9 cellular contexts compared by ENCODE assay signal in genomic region chr13:101155920-101156319, GRCh38.
DNase-seq lines count a peak whose midpoint lies in the region; ATAC-seq and TF ChIP-seq lines count a peak whose summit lies in the region.
"Had no signal": no experiment of that assay in that cellular context is flagged by ENCODE, and none has a peak within 500 bp of the region (broad histone marks: within the 10 kb centered on the region; RNA-seq: fewer than 3 reads in every experiment).

No MANE protein-coding gene starts in this region.

- H3K27ac ChIP-seq in RWPE1 = no peak overlapping the region

- TF ChIP-seq CTCF in BJ (IDR thresholded peaks at IDR 0.05; ENCODE audit: insufficient read depth, low read depth, low read length) = peak; percentile 48
- peak; percentile 53 for TF ChIP-seq CTCF in RWPE1 (conservative IDR thresholded peaks at IDR 0.05; ENCODE audit: low read depth)
- TF ChIP-seq CTCF in glutamatergic neuron (IDR thresholded peaks at IDR 0.05; ENCODE audit: partially characterized antibody, unreplicated experiment) = peak; percentile 60

- CTCF ChIA-PET in BJ (lab: Yijun Ruan, JAX) (interaction anchor here (0.6 to 1.5 kb wide), 12 partner anchors 8 to 1067 kb away, joined by 3 to 8 read pairs (median 4); no protein-coding TSS in a partner anchor), RWPE1 (lab: Yijun Ruan, JAX) (interaction anchor here (0.6 to 1.1 kb wide), 5 partner anchors 16 to 448 kb away, joined by 3 to 4 read pairs (median 3); no protein-coding TSS in a partner anchor), T-cell (lab: Charles Lee) (interaction anchor here in 1 of 2 donors (2.8 kb wide), 1 partner anchor 12 kb away, joined by 14 read pairs; no protein-coding TSS in a partner anchor)

- H3K36me3 Mint-ChIP-seq in glutamatergic neuron (ENCODE audit: unreplicated experiment) (no peaks in the 10 kb centered on the region), T-cell (no peaks in the 10 kb centered on the region)

- no peak overlapping the region for H3K4me3 Mint-ChIP-seq in glutamatergic neuron (ENCODE audit: unreplicated experiment)
- H3K4me3 Mint-ChIP-seq in T-cell = no peak overlapping the region

- ATAC-seq in GM21367 (IDR thresholded peaks at IDR 0.05; ENCODE audit: unreplicated experiment) = peak; percentile 54
- ATAC-seq in T-cell (replicated peaks in 1 of 4) = no peak
- no peak for ATAC-seq in HG03135 (IDR thresholded peaks at IDR 0.05; ENCODE audit: unreplicated experiment)
- no peak for ATAC-seq in HG02852 (IDR thresholded peaks at IDR 0.05; ENCODE audit: unreplicated experiment)
- no peak for ATAC-seq in HG03521 (IDR thresholded peaks at IDR 0.05; ENCODE audit: unreplicated experiment)

- H3K36me3 ChIP-seq in BJ (ENCODE audit: control insufficient read depth, insufficient read depth, low read length) = no peaks in the 10 kb centered on the region

- H3K9me3 Mint-ChIP-seq in glutamatergic neuron (ENCODE audit: unreplicated experiment) (no peaks in the 10 kb centered on the region), T-cell (no peaks in the 10 kb centered on the region)

- H3K27me3 ChIP-seq in BJ (ENCODE audit: control insufficient read depth, insufficient read depth, low read length) = no peaks in the 10 kb centered on the region

- DNase-seq in BJ (ENCODE audit: low read depth) (no peak), RWPE1 (ENCODE audit: low spot score) (peak; percentile 21), glutamatergic neuron (no peak), T-cell (no peak)
- DNase-seq: central memory CD4-positive, alpha-beta T cell had no signal

- H3K4me3 ChIP-seq in BJ (ENCODE audit: low read depth, low read length) = no peak overlapping the region

- no peak overlapping the region for H3K27ac Mint-ChIP-seq in glutamatergic neuron (ENCODE audit: unreplicated experiment)
- H3K27ac Mint-ChIP-seq in T-cell = no peak overlapping the region

- H3K27me3 Mint-ChIP-seq in glutamatergic neuron (ENCODE audit: unreplicated experiment) = no peaks in the 10 kb centered on the region
- peaks cover 22 to 40% of the 10 kb centered on the region in 2 donors for H3K27me3 Mint-ChIP-seq in T-cell

- H3K4me1 Mint-ChIP-seq in glutamatergic neuron (ENCODE audit: low read depth, unreplicated experiment) (peaks cover 22% of the 10 kb centered on the region), T-cell (no peaks in the 10 kb centered on the region)

- POLR2A ChIA-PET in BJ (lab: Charles Lee) (no interaction called here), RWPE1 (lab: Yijun Ruan, JAX; ENCODE audit: low non-redundant PET) (no interaction called here), T-cell (lab: Charles Lee) (interaction anchor here in 1 of 2 donors (0.5 kb wide), 1 partner anchor 1468 kb away, joined by 8 read pairs; no protein-coding TSS in a partner anchor)
